Comparison of ENCODE assay signal across 1 cellular context in the genomic region with DNA sequence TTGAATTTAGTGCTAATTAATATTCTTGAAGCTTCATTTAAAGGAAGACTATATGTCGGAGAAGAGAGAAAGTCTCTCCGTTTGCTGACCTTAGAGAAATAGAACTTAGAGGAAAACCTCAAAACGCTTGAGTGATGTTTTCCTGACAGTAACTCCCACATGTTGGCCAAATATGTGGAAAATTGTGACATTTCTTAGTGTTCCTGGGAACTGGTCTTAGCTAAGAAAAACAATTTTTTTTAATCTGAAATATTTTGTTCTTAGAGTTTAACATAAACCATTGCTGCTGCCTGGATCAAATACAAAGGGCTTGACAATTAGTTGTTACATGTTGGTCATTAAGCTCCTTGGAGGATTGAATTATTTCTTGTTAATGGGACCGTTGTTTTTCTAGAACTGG.
TF ChIP-seq lines count a peak whose summit lies in the region.

No MANE protein-coding gene starts in this region.

TF ChIP-seq in IMR-90, 13 proteins besides CTCF, POLR2A, EP300 and RAD21:
- TF ChIP-seq USF2 (IDR thresholded peaks at IDR 0.05; ENCODE audit: low read depth, low read length) = no peak
- TF ChIP-seq MXI1 (IDR thresholded peaks at IDR 0.05; ENCODE audit: borderline replicate concordance, low read depth, low read length) = no peak
- no peak for TF ChIP-seq CHD1 (IDR thresholded peaks at IDR 0.05; ENCODE audit: low read depth, low read length)
- TF ChIP-seq SMC3 (IDR thresholded peaks at IDR 0.05; ENCODE audit: low read depth, low read length) = no peak
- no peak for TF ChIP-seq MAFK (IDR thresholded peaks at IDR 0.05; ENCODE audit: low read depth, low read length)
- TF ChIP-seq MAZ (IDR thresholded peaks at IDR 0.05; ENCODE audit: borderline replicate concordance, low read depth, low read length) = no peak
- TF ChIP-seq FOS (IDR thresholded peaks at IDR 0.05; ENCODE audit: low read depth, low read length) = no peak
- TF ChIP-seq RCOR1 (IDR thresholded peaks at IDR 0.05; ENCODE audit: insufficient replicate concordance, low read length) = no peak
- no peak for TF ChIP-seq CEBPB (IDR thresholded peaks at IDR 0.05; ENCODE audit: low read depth, low read length)
- TF ChIP-seq, protein P1, sequence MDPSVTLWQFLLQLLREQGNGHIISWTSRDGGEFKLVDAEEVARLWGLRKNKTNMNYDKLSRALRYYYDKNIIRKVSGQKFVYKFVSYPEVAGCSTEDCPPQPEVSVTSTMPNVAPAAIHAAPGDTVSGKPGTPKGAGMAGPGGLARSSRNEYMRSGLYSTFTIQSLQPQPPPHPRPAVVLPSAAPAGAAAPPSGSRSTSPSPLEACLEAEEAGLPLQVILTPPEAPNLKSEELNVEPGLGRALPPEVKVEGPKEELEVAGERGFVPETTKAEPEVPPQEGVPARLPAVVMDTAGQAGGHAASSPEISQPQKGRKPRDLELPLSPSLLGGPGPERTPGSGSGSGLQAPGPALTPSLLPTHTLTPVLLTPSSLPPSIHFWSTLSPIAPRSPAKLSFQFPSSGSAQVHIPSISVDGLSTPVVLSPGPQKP (IDR thresholded peaks at IDR 0.05; ENCODE audit: borderline replicate concordance, low read depth, low read length) = no peak
- no peak for TF ChIP-seq BHLHE40 (IDR thresholded peaks at IDR 0.05; ENCODE audit: low read depth, low read length)
TF ChIP-seq in IMR-90: peak in this region for 0.
